ENCODE assay signal across 2 cellular contexts in genomic region chr12:51980809-51981127, GRCh38.
TF ChIP-seq lines count a peak whose summit lies in the region.

No MANE protein-coding gene starts in this region.

TF ChIP-seq in HepG2, 621 proteins besides CTCF, POLR2A, EP300 and RAD21:
- TF ChIP-seq ZGPAT (CRISPR knock-in tag; IDR thresholded peaks at IDR 0.05) (no peak), MAFF (IDR thresholded peaks at IDR 0.05; ENCODE audit: low read depth, low read length) (0 out of 2 replicates have a peak, but pooled peaks have one; percentile 11), MAFK (conservative IDR thresholded peaks at IDR 0.05 in 1 of 2, IDR thresholded peaks at IDR 0.05 in 1 of 2; ENCODE audit: low read length in 2 of 2) (peak; percentile 17 to 59; a peak in 3 of 4 replicates)

TF ChIP-seq in GM23338, 12 proteins besides CTCF, POLR2A, EP300 and RAD21:
- no peak for TF ChIP-seq ZNF462 (CRISPR knock-in tag; IDR thresholded peaks at IDR 0.05)
- no peak for TF ChIP-seq ZNF331 (CRISPR knock-in tag; IDR thresholded peaks at IDR 0.05; ENCODE audit: low read depth)
- TF ChIP-seq STAT1 (IDR thresholded peaks at IDR 0.05; ENCODE audit: unreplicated experiment): no peak
- TF ChIP-seq CREB1 (CRISPR knock-in tag; IDR thresholded peaks at IDR 0.05; ENCODE audit: low read depth): no peak
- no peak for TF ChIP-seq EZH2phosphoT487 (IDR thresholded peaks at IDR 0.05; ENCODE audit: unreplicated experiment)
- no peak for TF ChIP-seq REST (IDR thresholded peaks at IDR 0.05; ENCODE audit: unreplicated experiment)
- no peak for TF ChIP-seq ETS1 (IDR thresholded peaks at IDR 0.05)
- TF ChIP-seq POLR2AphosphoS5 (IDR thresholded peaks at IDR 0.05; ENCODE audit: low read depth): no peak
- TF ChIP-seq EZH2 (IDR thresholded peaks at IDR 0.05; ENCODE audit: low read depth, unreplicated experiment): no peak
- no peak for TF ChIP-seq NANOG (IDR thresholded peaks at IDR 0.05; ENCODE audit: borderline replicate concordance)
- no peak for TF ChIP-seq ZNF114 (CRISPR knock-in tag; IDR thresholded peaks at IDR 0.05)
- TF ChIP-seq JUNB (IDR thresholded peaks at IDR 0.05; ENCODE audit: unreplicated experiment): no peak
